In the genomic region with DNA sequence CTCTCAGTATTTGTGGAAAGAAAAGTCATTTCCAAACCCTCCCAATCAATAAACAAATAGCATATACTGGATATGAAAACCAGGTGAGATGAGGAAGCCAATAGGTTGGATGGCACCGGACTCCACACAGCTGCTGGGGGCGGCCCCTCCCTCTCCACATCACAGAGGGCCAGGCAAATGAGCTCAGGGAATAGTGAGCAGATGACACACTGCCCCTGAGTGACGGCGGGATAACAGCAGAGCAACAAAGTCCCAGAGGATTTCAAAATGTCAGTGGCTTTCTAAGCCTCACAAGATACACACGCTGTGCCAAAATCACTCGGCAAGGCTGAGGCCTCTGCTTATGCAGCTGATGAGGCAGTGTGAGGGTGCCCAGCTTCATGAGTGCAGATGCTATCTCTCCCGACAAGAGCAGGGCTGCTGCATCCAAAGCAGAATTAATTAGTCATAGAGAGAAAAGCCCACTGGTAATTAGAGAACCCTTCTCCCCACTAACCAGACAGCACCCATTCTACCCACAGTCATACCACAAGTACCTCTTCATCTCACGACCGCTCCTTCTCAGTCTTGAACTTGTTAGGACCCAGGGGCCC, we compare ENCODE assay signal across 18 cellular contexts.
DNase-seq lines count a peak whose midpoint lies in the region; ATAC-seq and TF ChIP-seq lines count a peak whose summit lies in the region.
"Had no signal": no experiment of that assay in that cellular context is flagged by ENCODE, and none has a peak within 500 bp of the region (broad histone marks: within the 10 kb centered on the region; RNA-seq: fewer than 3 reads in every experiment).

No MANE protein-coding gene starts in this region.

- H3K9me3 ChIP-seq in right atrium auricular region = no peaks in the 10 kb centered on the region
- no peaks in the 10 kb centered on the region for H3K9me3 ChIP-seq in esophagus muscularis mucosa
- H3K9me3 ChIP-seq: SJSA1 had no signal

- DNase-seq in NCI-H1694 treated with DMSO at 0.1 percent for 48 hours (lab: John Stamatoyannopoulos, UW) = peak; percentile 10
- DNase-seq in NCI-H1694 (lab: John Stamatoyannopoulos, UW) = no peak
- DNase-seq in right atrium auricular region (ENCODE audit: low spot score) = peak; percentile 21
- DNase-seq in Right ventricle myocardium inferior (ENCODE audit: missing footprints) = no peak
- DNase-seq in esophagus muscularis mucosa (ENCODE audit: extremely low spot score) = peak; percentile 74
- DNase-seq in hepatic stellate cell (ENCODE audit: low spot score) = no peak
- DNase-seq: AML-193; CD4-positive, CD25-positive, alpha-beta regulatory T cell; COR-L47; HCEC 1CT; NCI-H1105; NCI-H748 treated with DMSO at 0.1 percent for 48 hours had no signal

- H3K27me3 ChIP-seq in right atrium auricular region (no peaks in the 10 kb centered on the region), esophagus muscularis mucosa (no peaks in the 10 kb centered on the region)
- H3K27me3 ChIP-seq: SJSA1 had no signal

- 88% methylated on average over 9 of the region's 9 CpGs for WGBS in esophagus muscularis mucosa

- H3K4me3 ChIP-seq in right atrium auricular region (no peak overlapping the region), esophagus muscularis mucosa (no peak overlapping the region)
- H3K4me3 ChIP-seq: GM23338, K562, SJSA1 had no signal

- TF ChIP-seq POLR2A in esophagus muscularis mucosa (IDR thresholded peaks at IDR 0.05; ENCODE audit: low read depth) = no peak

- H3K36me3 Mint-ChIP-seq in activated T-helper 17 cell treated with anti-CD3 and anti-CD28 coated beads, Interleukin-2, amount 50 U/mL, for 72 hours (ENCODE audit: low read depth) = no peaks in the 10 kb centered on the region
- H3K36me3 Mint-ChIP-seq: CD4-positive, CD25-positive, alpha-beta regulatory T cell had no signal

- H3K4me1 Mint-ChIP-seq in activated T-helper 17 cell treated with anti-CD3 and anti-CD28 coated beads, Interleukin-2, amount 50 U/mL, for 72 hours = no peaks in the 10 kb centered on the region
- H3K4me1 Mint-ChIP-seq: CD4-positive, CD25-positive, alpha-beta regulatory T cell; GM23338 had no signal

- no peak for TF ChIP-seq EP300 in esophagus muscularis mucosa (IDR thresholded peaks at IDR 0.05)

- H3K27ac ChIP-seq in right atrium auricular region (no peak overlapping the region), esophagus muscularis mucosa (replicated peaks in 1 of 4) (no peak overlapping the region)
- H3K27ac ChIP-seq: 22Rv1, SJSA1 had no signal

- intact Hi-C loops in Right ventricle myocardium inferior (cut with DNase I) = no loop called here
- intact Hi-C loops in esophagus muscularis mucosa (cut with DNase I) = loop anchor here (5.0 kb wide), 1 partner anchor 69 kb away; no protein-coding TSS in a partner anchor

- ATAC-seq in Right ventricle myocardium inferior (no peak), GM21717 (IDR thresholded peaks at IDR 0.05; ENCODE audit: unreplicated experiment) (no peak)
- ATAC-seq in activated T-helper 17 cell treated with anti-CD3 and anti-CD28 coated beads, Interleukin-2, amount 50 U/mL, for 72 hours (replicated peaks) = no peak
- ATAC-seq: K562 had no signal

- no peak overlapping the region for H3K4me3 Mint-ChIP-seq in activated T-helper 17 cell treated with anti-CD3 and anti-CD28 coated beads, Interleukin-2, amount 50 U/mL, for 72 hours
- H3K4me3 Mint-ChIP-seq: CD4-positive, CD25-positive, alpha-beta regulatory T cell; GM23338 had no signal

- TF ChIP-seq CTCF in right atrium auricular region (IDR thresholded peaks at IDR 0.05) (no peak), esophagus muscularis mucosa (IDR thresholded peaks at IDR 0.05) (no peak)

- no peak overlapping the region for H3K27ac Mint-ChIP-seq in activated T-helper 17 cell treated with anti-CD3 and anti-CD28 coated beads, Interleukin-2, amount 50 U/mL, for 72 hours
- H3K27ac Mint-ChIP-seq: CD4-positive, CD25-positive, alpha-beta regulatory T cell; GM23338 had no signal

- H3K9me3 Mint-ChIP-seq in activated T-helper 17 cell treated with anti-CD3 and anti-CD28 coated beads, Interleukin-2, amount 50 U/mL, for 72 hours = no peaks in the 10 kb centered on the region
- H3K9me3 Mint-ChIP-seq: CD4-positive, CD25-positive, alpha-beta regulatory T cell; GM23338 had no signal

- peaks cover 24% of the 10 kb centered on the region for H3K27me3 Mint-ChIP-seq in activated T-helper 17 cell treated with anti-CD3 and anti-CD28 coated beads, Interleukin-2, amount 50 U/mL, for 72 hours

- H3K36me3 ChIP-seq in right atrium auricular region (no peaks in the 10 kb centered on the region), esophagus muscularis mucosa (no peaks in the 10 kb centered on the region)
- H3K36me3 ChIP-seq: SJSA1 had no signal

- H3K4me1 ChIP-seq in right atrium auricular region (no peaks in the 10 kb centered on the region), esophagus muscularis mucosa (no peaks in the 10 kb centered on the region)
- H3K4me1 ChIP-seq: SJSA1 had no signal

Comparison
In these comparisons a context has a peak if more than half of its experiments do, and no peak if none do; other contexts are left out.
1. DNase-seq: peak in NCI-H1694 treated with DMSO at 0.1 percent for 48 hours (single experiment), right atrium auricular region (single experiment) and esophagus muscularis mucosa (single experiment); none in NCI-H1694 (single experiment), Right ventricle myocardium inferior (single experiment) and hepatic stellate cell (single experiment).